8 cellular contexts compared by ENCODE assay signal in genomic region chr7:92135490-92135889, GRCh38. TPM values are rescaled to one million over a fixed set of nuclear protein-coding genes. Genes with fewer than 3 reads are reported as not detected.
A peak's percentile ranks its signal among the peaks of the same experiment; 100 is the strongest.
DNase-seq lines count a peak whose midpoint lies in the region; ATAC-seq and TF ChIP-seq lines count a peak whose summit lies in the region.

No MANE protein-coding gene starts in this region.

- peak overlapping the region; percentile 100 for H3K4me3 Mint-ChIP-seq in CD8-positive, alpha-beta T cell
- H3K4me3 Mint-ChIP-seq in neural crest cell, result peak overlapping the region; percentile 100

- H3K9me3 Mint-ChIP-seq in CD8-positive, alpha-beta T cell, result no peaks in the 10 kb centered on the region
- H3K9me3 Mint-ChIP-seq in neural crest cell, result no peaks in the 10 kb centered on the region

- H3K27ac ChIP-seq in CD8-positive, alpha-beta T cell (ENCODE audit: low read depth, low read length), result peak overlapping the region; percentile 88
- no peak overlapping the region for H3K27ac ChIP-seq in coronary artery

- no peaks in the 10 kb centered on the region for H3K27me3 Mint-ChIP-seq in CD8-positive, alpha-beta T cell (ENCODE audit: low read depth)
- H3K27me3 Mint-ChIP-seq in neural crest cell (ENCODE audit: low read depth), result no peaks in the 10 kb centered on the region

- POLR2A ChIA-PET in CD8-positive, alpha-beta T cell (lab: Charles Lee), result interaction anchor here (1.6 to 2.9 kb wide), 2 partner anchors 112 to 312 kb away, joined by 4 to 15 read pairs; partner anchors contain the start of gene GATAD1

- H3K4me1 ChIP-seq in CD8-positive, alpha-beta T cell (ENCODE audit: insufficient read depth, low read length), result peaks cover 11% of the 10 kb centered on the region

- no peak overlapping the region for H3K4me3 ChIP-seq in CD8-positive, alpha-beta T cell (ENCODE audit: low read depth, low read length)
- peak overlapping the region; percentile 92 for H3K4me3 ChIP-seq in coronary artery

- CTCF ChIA-PET in CD8-positive, alpha-beta T cell (lab: Charles Lee), result no interaction called here

- no peak for ATAC-seq in CD8-positive, alpha-beta T cell

- H3K4me1 Mint-ChIP-seq in CD8-positive, alpha-beta T cell (ENCODE audit: low read depth), result peaks cover 32% of the 10 kb centered on the region
- peaks cover 47% of the 10 kb centered on the region for H3K4me1 Mint-ChIP-seq in neural crest cell

- H3K9me3 ChIP-seq in CD8-positive, alpha-beta T cell (ENCODE audit: low read length), result no peaks in the 10 kb centered on the region

- H3K36me3 ChIP-seq in CD8-positive, alpha-beta T cell (ENCODE audit: insufficient read depth, low read length), result no peaks in the 10 kb centered on the region

- DNase-seq in CD8-positive, alpha-beta T cell, result no peak
- peak; percentile 17 for DNase-seq in NOMO-1 treated with dmso at 0.1 percent for 144 hours (lab: John Stamatoyannopoulos, UW; ENCODE audit: unreplicated experiment)
- no peak for DNase-seq in coronary artery (ENCODE audit: low spot score)
- DNase-seq in neural crest cell (ENCODE audit: low read depth, low spot score), result no peak
- DNase-seq in NCI-H1048 (lab: John Stamatoyannopoulos, UW), result no peak
- no peak for DNase-seq in NCI-H2081 (lab: John Stamatoyannopoulos, UW)
- DNase-seq in NCI-H1694 (lab: John Stamatoyannopoulos, UW), result no peak
- no peak for DNase-seq in NCI-H128 (lab: John Stamatoyannopoulos, UW; ENCODE audit: unreplicated experiment)

- H3K27ac Mint-ChIP-seq in CD8-positive, alpha-beta T cell, result peak overlapping the region; percentile 100
- H3K27ac Mint-ChIP-seq in neural crest cell (ENCODE audit: unreplicated experiment), result peak overlapping the region; percentile 100

- no peaks in the 10 kb centered on the region for H3K27me3 ChIP-seq in CD8-positive, alpha-beta T cell (ENCODE audit: insufficient read depth, low read length)

- intact Hi-C loops in CD8-positive, alpha-beta T cell (cut with DNase I, micrococcal nuclease), result loop anchor here (2.0 to 10.0 kb wide), 8 partner anchors 43 to 1092 kb away; partner anchors contain the start of genes ANKIB1 (in 1 of the 2), HEPACAM2 (in 1 of the 2), KRIT1 (in 1 of the 2) and LRRD1 (in 1 of the 2)

- peaks cover 15% of the 10 kb centered on the region for H3K36me3 Mint-ChIP-seq in CD8-positive, alpha-beta T cell
- peaks cover 16% of the 10 kb centered on the region for H3K36me3 Mint-ChIP-seq in neural crest cell (ENCODE audit: low read depth)

- TF ChIP-seq CTCF in CD8-positive, alpha-beta T cell (IDR thresholded peaks at IDR 0.05), result no peak
- TF ChIP-seq CTCF in coronary artery (IDR thresholded peaks at IDR 0.05) (no peak), neural crest cell (conservative IDR thresholded peaks at IDR 0.05) (no peak)

RNA-seq across cellular contexts. Expression of gene CYP51A1, which starts 1.2 kb away (rescaled TPM):
- total RNA-seq in CD8-positive, alpha-beta T cell, result 10 to 100 TPM; 44.3 to 44.4 TPM
- 193 and 196 TPM in 2 replicates for total RNA-seq in neural crest cell

RNA-seq across cellular contexts. Expression of gene LRRD1, which starts 43.5 kb away (rescaled TPM):
- total RNA-seq in CD8-positive, alpha-beta T cell, result not detected
- 0.57 and 0.58 TPM in 2 replicates for total RNA-seq in neural crest cell
